33 cellular contexts compared by ENCODE assay signal in genomic region chr10:82161264-82161663, GRCh38.
"Had no signal": no experiment of that assay in that cellular context is flagged by ENCODE, and none has a peak within 500 bp of the region (broad histone marks: within the 10 kb centered on the region; RNA-seq: fewer than 3 reads in every experiment).

No MANE protein-coding gene starts in this region.

- DNase-seq: Karpas-422, Kasumi-1, MG63, MM.1S, MV-4-11, NCI-H1048, NCI-H1092, NCI-H1092 treated with DMSO at 0.1 percent for 48 hours, NCI-H1105, NCI-H1105 treated with DMSO at 0.1 percent for 48 hours, NCI-H1417, NCI-H1417 treated with DMSO at 0.1 percent for 48 hours, NCI-H1436, NCI-H1436 treated with DMSO at 0.1 percent for 48 hours, NCI-H146, NCI-H1694, NCI-H1694 treated with DMSO at 0.1 percent for 48 hours, NCI-H187, NCI-H187 treated with DMSO at 0.1 percent for 48 hours, NCI-H1930, NCI-H2029, NCI-H2029 treated with DMSO at 0.1 percent for 48 hours, NCI-H2081, NCI-H2081 treated with DMSO at 0.1 percent for 48 hours, NCI-H2107, NCI-H2171, NCI-H2227 treated with DMSO at 0.1 percent for 48 hours, NCI-H226, NCI-H345, NCI-H446, NCI-H446 treated with DMSO at 0.1 percent for 48 hours, NCI-H510A, NCI-H510A treated with DMSO at 0.1 percent for 48 hours had no signal

- H3K36me3 ChIP-seq: MG63 had no signal

- H3K27me3 ChIP-seq: MG63 had no signal

- H3K9me3 ChIP-seq: MG63 had no signal

- H3K4me3 ChIP-seq: MG63 had no signal
